18 cellular contexts compared by ENCODE assay signal in the genomic region with DNA sequence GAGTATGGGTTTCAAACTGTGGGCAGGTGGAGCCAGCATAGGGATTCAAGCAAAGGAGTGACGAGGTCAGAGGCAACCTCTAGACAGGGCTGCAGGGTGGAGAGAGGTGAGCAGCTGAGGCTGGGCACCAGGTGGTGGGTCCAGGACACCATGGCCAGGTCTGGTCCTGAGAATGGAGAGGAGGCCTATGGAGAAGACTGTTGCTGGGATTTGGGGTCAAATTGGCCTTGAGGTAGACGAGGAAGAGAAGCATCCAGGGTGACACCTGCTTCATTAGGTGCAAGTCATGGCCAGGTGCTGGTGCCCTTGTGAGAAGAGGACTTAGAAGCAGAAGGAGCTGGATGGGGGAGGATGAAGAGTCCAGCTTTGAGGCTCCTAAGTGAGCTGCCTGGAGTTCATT.
"Had no signal": no experiment of that assay in that cellular context is flagged by ENCODE, and none has a peak within 500 bp of the region (broad histone marks: within the 10 kb centered on the region; RNA-seq: fewer than 3 reads in every experiment).

No MANE protein-coding gene starts in this region.

- DNase-seq: activated CD8-positive, alpha-beta memory T cell treated with anti-CD3 and anti-CD28 coated beads for 24 hours; activated CD8-positive, alpha-beta memory T cell treated with anti-CD3 and anti-CD28 coated beads, Interleukin-2, amount 50 U/mL, for 48 hours; activated naive CD8-positive, alpha-beta T cell treated with anti-CD3 and anti-CD28 coated beads, Interleukin-2, amount 10 ng/mL, durations not matched to agents 7 days and 5 days; body of pancreas; central memory CD4-positive, alpha-beta T cell; colonic mucosa; gastrocnemius medialis; heart left ventricle; immature natural killer cell; kidney glomerular epithelial cell; left ventricle myocardium inferior; SIG-M5; sigmoid colon; stimulated activated naive B cell treated with anti-CD40 and anti-IgM and Interleukin-4, amounts not matched to agents 10 μg/mL and 1 μg/mL and 100 μg/mL, for 72 hours; T-helper 9 cell had no signal

- H3K4me1 Mint-ChIP-seq: activated naive CD8-positive, alpha-beta T cell treated with anti-CD3 and anti-CD28 coated beads, Interleukin-2, amount 10 ng/mL, durations not matched to agents 7 days and 5 days; immature natural killer cell; stimulated activated naive B cell treated with anti-CD40 and anti-IgM and Interleukin-4, amounts not matched to agents 10 μg/mL and 1 μg/mL and 100 μg/mL, for 72 hours had no signal

- H2AFZ ChIP-seq: parathyroid adenoma had no signal

- H3K27me3 ChIP-seq: body of pancreas, colonic mucosa, gastrocnemius medialis, sigmoid colon, tibial nerve had no signal

- ATAC-seq: activated CD4-positive, CD25-positive, alpha-beta regulatory T cell treated with anti-CD3 and anti-CD28 coated beads, Interleukin-2, amount 50 U/mL, for 24 hours; body of pancreas; gastrocnemius medialis; heart left ventricle; stimulated activated naive B cell treated with anti-CD40 and anti-IgM and Interleukin-4, amounts not matched to agents 10 μg/mL and 1 μg/mL and 100 μg/mL, for 72 hours had no signal

- H3K36me3 Mint-ChIP-seq: activated naive CD8-positive, alpha-beta T cell treated with anti-CD3 and anti-CD28 coated beads, Interleukin-2, amount 10 ng/mL, durations not matched to agents 7 days and 5 days; immature natural killer cell; stimulated activated naive B cell treated with anti-CD40 and anti-IgM and Interleukin-4, amounts not matched to agents 10 μg/mL and 1 μg/mL and 100 μg/mL, for 72 hours had no signal

- H3K27ac Mint-ChIP-seq: activated naive CD8-positive, alpha-beta T cell treated with anti-CD3 and anti-CD28 coated beads, Interleukin-2, amount 10 ng/mL, durations not matched to agents 7 days and 5 days; immature natural killer cell; stimulated activated naive B cell treated with anti-CD40 and anti-IgM and Interleukin-4, amounts not matched to agents 10 μg/mL and 1 μg/mL and 100 μg/mL, for 72 hours had no signal

- H3K4me1 ChIP-seq: colonic mucosa, gastrocnemius medialis, heart left ventricle, left ventricle myocardium inferior, parathyroid adenoma, sigmoid colon, tibial nerve had no signal

- H3K9me3 Mint-ChIP-seq: activated naive CD8-positive, alpha-beta T cell treated with anti-CD3 and anti-CD28 coated beads, Interleukin-2, amount 10 ng/mL, durations not matched to agents 7 days and 5 days; stimulated activated naive B cell treated with anti-CD40 and anti-IgM and Interleukin-4, amounts not matched to agents 10 μg/mL and 1 μg/mL and 100 μg/mL, for 72 hours had no signal

- H3K4me3 Mint-ChIP-seq: activated naive CD8-positive, alpha-beta T cell treated with anti-CD3 and anti-CD28 coated beads, Interleukin-2, amount 10 ng/mL, durations not matched to agents 7 days and 5 days; immature natural killer cell; stimulated activated naive B cell treated with anti-CD40 and anti-IgM and Interleukin-4, amounts not matched to agents 10 μg/mL and 1 μg/mL and 100 μg/mL, for 72 hours had no signal

- H3K9ac ChIP-seq: parathyroid adenoma had no signal

- H3K9me3 ChIP-seq: body of pancreas, colonic mucosa, gastrocnemius medialis, heart left ventricle, left ventricle myocardium inferior, sigmoid colon, tibial nerve had no signal

- H3K36me3 ChIP-seq: colonic mucosa, gastrocnemius medialis, heart left ventricle, left ventricle myocardium inferior, sigmoid colon, tibial nerve had no signal

- H3K79me2 ChIP-seq: parathyroid adenoma had no signal

- H3K27ac ChIP-seq: body of pancreas, colonic mucosa, gastrocnemius medialis, heart left ventricle, left ventricle myocardium inferior, parathyroid adenoma, sigmoid colon, tibial nerve had no signal

- H3K4me3 ChIP-seq: body of pancreas, colonic mucosa, gastrocnemius medialis, heart left ventricle, left ventricle myocardium inferior, sigmoid colon, tibial nerve had no signal
